ENCODE assay signal across 28 cellular contexts in the genomic region with DNA sequence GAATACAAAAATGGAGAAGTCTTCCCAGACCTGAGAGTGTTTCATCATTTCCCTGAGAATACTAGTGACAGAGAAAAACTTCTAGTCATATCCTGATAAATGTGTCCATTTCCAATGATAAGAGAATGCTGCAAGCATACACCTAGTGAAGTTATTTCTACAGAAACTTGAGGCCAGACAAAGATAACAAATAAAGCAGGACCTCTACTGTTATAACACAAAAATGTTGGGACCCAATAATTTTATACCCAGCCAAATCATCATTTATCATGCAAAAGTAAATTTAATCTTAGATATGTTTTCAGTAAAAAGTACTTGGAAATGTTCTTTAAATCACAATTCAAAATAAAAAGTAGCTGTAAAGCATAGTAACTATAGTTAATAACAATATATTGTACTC.
"Had no signal": no experiment of that assay in that cellular context is flagged by ENCODE, and none has a peak within 500 bp of the region (broad histone marks: within the 10 kb centered on the region; RNA-seq: fewer than 3 reads in every experiment).

No MANE protein-coding gene starts in this region.

- DNase-seq: activated CD4-positive, alpha-beta T cell treated with anti-CD3 and anti-CD28 coated beads for 1 hour; activated CD4-positive, alpha-beta T cell treated with anti-CD3 and anti-CD28 coated beads, Interleukin-2, amount 50 U/mL, for 4 hours; activated CD8-positive, alpha-beta memory T cell treated with anti-CD3 and anti-CD28 coated beads for 24 hours; activated CD8-positive, alpha-beta memory T cell treated with anti-CD3 and anti-CD28 coated beads, Interleukin-2, amount 50 U/mL, for 4 hours; activated naive CD4-positive, alpha-beta T cell treated with Interleukin-2 at 50 U/mL for 16 hours; activated naive CD8-positive, alpha-beta T cell treated with anti-CD3 and anti-CD28 coated beads for 36 hours; activated T-cell treated with anti-CD3 and anti-CD28 coated beads, Interleukin-2, amount 50 U/mL, for 4 hours; colonic mucosa; dorsolateral prefrontal cortex; esophagus squamous epithelium; gastrocnemius medialis; hippocampal formation; left ventricle myocardium superior; mammary epithelial cell; occipital lobe; posterior cingulate gyrus; small intestine; stimulated activated CD4-positive, alpha-beta T cell treated with anti-CD3 and anti-CD28 coated beads, Interleukin-2, amount 100 ng/mL, for 48 hours; stimulated activated CD8-positive, alpha-beta memory T cell treated with anti-CD3 and anti-CD28 coated beads, Interleukin-4, amount 100 ng/mL, for 48 hours; stimulated activated naive CD4-positive, alpha-beta T cell; T-helper 17 cell; testis; trophoblast cell; uterus had no signal

- H3K9me3 ChIP-seq: colonic mucosa, esophagus squamous epithelium, gastrocnemius medialis, testis, uterus had no signal

- ATAC-seq: activated T-cell treated with anti-CD3 and anti-CD28 coated beads, Interleukin-2, amount 50 U/mL, for 4 hours; gastrocnemius medialis; left ventricle myocardium superior; sciatic nerve; T-helper 17 cell had no signal

- H3K4me3 ChIP-seq: colonic mucosa, dorsolateral prefrontal cortex, esophagus squamous epithelium, gastrocnemius medialis, testis, uterus had no signal

- H3K27me3 ChIP-seq: colonic mucosa, esophagus squamous epithelium, gastrocnemius medialis, testis, uterus had no signal

- H3K27me3 Mint-ChIP-seq: activated naive CD8-positive, alpha-beta T cell treated with anti-CD3 and anti-CD28 coated beads for 36 hours; T-helper 17 cell had no signal

- H3K36me3 ChIP-seq: colonic mucosa, esophagus squamous epithelium, gastrocnemius medialis, uterus had no signal

- H3K4me1 ChIP-seq: colonic mucosa, esophagus squamous epithelium, testis, uterus had no signal

- H3K27ac ChIP-seq: colonic mucosa, dorsolateral prefrontal cortex, esophagus squamous epithelium, testis, uterus had no signal

- H3K4me3 Mint-ChIP-seq: activated naive CD8-positive, alpha-beta T cell treated with anti-CD3 and anti-CD28 coated beads for 36 hours; activated T-cell treated with anti-CD3 and anti-CD28 coated beads, Interleukin-2, amount 50 U/mL, for 4 hours; mesothelial cell of epicardium; neural crest cell; T-helper 17 cell had no signal

- FAIRE-seq: bronchial epithelial cell, small intestine had no signal

- H3K27ac Mint-ChIP-seq: activated naive CD8-positive, alpha-beta T cell treated with anti-CD3 and anti-CD28 coated beads for 36 hours; mesothelial cell of epicardium; T-helper 17 cell had no signal
